24 cellular contexts compared by ENCODE assay signal in the genomic region with DNA sequence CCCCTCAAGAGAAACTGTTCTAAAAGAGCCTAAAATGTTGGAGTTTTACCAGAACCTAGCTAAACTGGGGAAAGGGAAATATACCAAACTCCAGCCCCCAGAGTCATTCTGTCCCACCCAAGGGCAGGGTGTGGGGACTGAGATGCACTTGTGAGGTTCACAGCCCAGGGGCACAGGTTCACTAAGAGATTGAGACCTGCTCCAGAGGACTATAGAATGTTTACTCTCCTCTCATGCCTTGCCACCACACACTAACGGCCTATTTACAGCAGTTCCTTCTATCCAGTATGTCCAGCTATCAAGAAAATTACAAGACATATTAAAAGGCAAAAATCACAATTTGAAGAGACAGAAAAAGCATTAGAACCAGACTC.
DNase-seq lines count a peak whose midpoint lies in the region; ATAC-seq and TF ChIP-seq lines count a peak whose summit lies in the region.
"Had no signal": no experiment of that assay in that cellular context is flagged by ENCODE, and none has a peak within 500 bp of the region (broad histone marks: within the 10 kb centered on the region; RNA-seq: fewer than 3 reads in every experiment).

No MANE protein-coding gene starts in this region.

- ATAC-seq in activated T-helper 17 cell treated with anti-CD3 and anti-CD28 coated beads, Interleukin-2, amount 50 U/mL, for 72 hours (replicated peaks), result peak; percentile 25
- ATAC-seq in heart right ventricle, result no peak
- ATAC-seq: GM12878, HCT116, left lung had no signal

- TF ChIP-seq CTCF in nephron progenitor cell (IDR thresholded peaks at IDR 0.05) (no peak), heart right ventricle (IDR thresholded peaks at IDR 0.05) (no peak)

- peaks cover 33% of the 10 kb centered on the region for H3K4me1 ChIP-seq in CD8-positive, alpha-beta memory T cell (ENCODE audit: insufficient read depth, low read length)
- no peaks in the 10 kb centered on the region for H3K4me1 ChIP-seq in heart right ventricle
- H3K4me1 ChIP-seq: breast epithelium, left lung had no signal

- no peaks in the 10 kb centered on the region for H3K27me3 ChIP-seq in CD8-positive, alpha-beta memory T cell (ENCODE audit: insufficient read depth, low read length, poor library complexity, severe bottlenecking)
- H3K27me3 ChIP-seq in heart right ventricle, result peaks cover 0 to 67% (median 36%) of the 10 kb centered on the region in 7 donors

- no peaks in the 10 kb centered on the region for H3K27me3 Mint-ChIP-seq in activated T-cell treated with anti-CD3 and anti-CD28 coated beads, Interleukin-2, amount 50 U/mL, for 24 hours
- peaks cover 10 to 30% of the 10 kb centered on the region in 2 donors for H3K27me3 Mint-ChIP-seq in CD8-positive, alpha-beta memory T cell
- H3K27me3 Mint-ChIP-seq in activated T-helper 17 cell treated with anti-CD3 and anti-CD28 coated beads, Interleukin-2, amount 50 U/mL, for 72 hours, result no peaks in the 10 kb centered on the region
- peaks cover 15% of the 10 kb centered on the region for H3K27me3 Mint-ChIP-seq in nephron progenitor cell (ENCODE audit: low read depth, poor library complexity)

- intact Hi-C loops in heart right ventricle (cut with DNase I), result no loop called here

- no peaks in the 10 kb centered on the region for H3K9me3 ChIP-seq in CD8-positive, alpha-beta memory T cell (ENCODE audit: low read length)
- no peaks in the 10 kb centered on the region for H3K9me3 ChIP-seq in heart right ventricle
- H3K9me3 ChIP-seq: breast epithelium, left lung, thoracic aorta had no signal

- no peaks in the 10 kb centered on the region for H3K36me3 ChIP-seq in CD8-positive, alpha-beta memory T cell (ENCODE audit: insufficient read depth, low read length)
- H3K36me3 ChIP-seq in heart right ventricle, result no peaks in the 10 kb centered on the region
- H3K36me3 ChIP-seq: breast epithelium, left lung, thoracic aorta had no signal

- peak overlapping the region; percentile 59 for H3K27ac Mint-ChIP-seq in activated T-cell treated with anti-CD3 and anti-CD28 coated beads, Interleukin-2, amount 50 U/mL, for 24 hours
- H3K27ac Mint-ChIP-seq in CD8-positive, alpha-beta memory T cell, result peak overlapping the region in 6 of 8 donors; percentile 13 to 89 (median 54)
- peak overlapping the region; percentile 49 for H3K27ac Mint-ChIP-seq in activated T-helper 17 cell treated with anti-CD3 and anti-CD28 coated beads, Interleukin-2, amount 50 U/mL, for 72 hours
- H3K27ac Mint-ChIP-seq in nephron progenitor cell, result peak overlapping the region; percentile 8
- H3K27ac Mint-ChIP-seq: B cell had no signal

- H3K36me3 Mint-ChIP-seq in activated T-cell treated with anti-CD3 and anti-CD28 coated beads, Interleukin-2, amount 50 U/mL, for 24 hours (ENCODE audit: low read depth), result no peaks in the 10 kb centered on the region
- H3K36me3 Mint-ChIP-seq in CD8-positive, alpha-beta memory T cell, result no peaks in the 10 kb centered on the region
- H3K36me3 Mint-ChIP-seq in activated T-helper 17 cell treated with anti-CD3 and anti-CD28 coated beads, Interleukin-2, amount 50 U/mL, for 72 hours (ENCODE audit: low read depth), result no peaks in the 10 kb centered on the region
- peaks cover 6% of the 10 kb centered on the region for H3K36me3 Mint-ChIP-seq in nephron progenitor cell (ENCODE audit: low read depth)

- 81 to 89% methylated on average over 1 of the region's 1 CpG for WGBS in heart right ventricle, 2 donors

- peak overlapping the region; percentile 28 for H3K4me3 Mint-ChIP-seq in activated T-cell treated with anti-CD3 and anti-CD28 coated beads, Interleukin-2, amount 50 U/mL, for 24 hours
- H3K4me3 Mint-ChIP-seq in CD8-positive, alpha-beta memory T cell, result peak overlapping the region in 5 of 7 donors; percentile 55 to 78 (median 64)
- peak overlapping the region; percentile 68 for H3K4me3 Mint-ChIP-seq in activated T-helper 17 cell treated with anti-CD3 and anti-CD28 coated beads, Interleukin-2, amount 50 U/mL, for 72 hours
- no peak overlapping the region for H3K4me3 Mint-ChIP-seq in nephron progenitor cell
- H3K4me3 Mint-ChIP-seq: B cell had no signal

- no peak for DNase-seq in activated T-cell treated with anti-CD3 and anti-CD28 coated beads, Interleukin-2, amount 50 U/mL, for 24 hours
- DNase-seq in activated T-cell treated with anti-CD3 and anti-CD28 coated beads, Interleukin-2, amount 50 U/mL, for 48 hours, result no peak
- DNase-seq in CD8-positive, alpha-beta memory T cell, result no peak
- DNase-seq in nephron progenitor cell, result no peak
- DNase-seq in heart right ventricle, result no peak
- DNase-seq in OCI-M2 (lab: John Stamatoyannopoulos, UW; ENCODE audit: unreplicated experiment), result no peak
- DNase-seq in DMS53 treated with DMSO at 0.1 percent for 48 hours (lab: John Stamatoyannopoulos, UW; ENCODE audit: unreplicated experiment), result no peak
- DNase-seq: activated CD4-positive, CD25-positive, alpha-beta regulatory T cell; activated effector memory CD4-positive, alpha-beta T cell treated with Interleukin-2 at 50 U/mL for 16 hours; Calu3; EL; KG1; left lung; MM.1S; NCI-H2081; NCI-H226; nucleus accumbens; SIG-M5 had no signal

- CTCF ChIA-PET in CD8-positive, alpha-beta memory T cell (lab: Charles Lee), result interaction anchor here (1.2 to 1.3 kb wide), 2 partner anchors 15 to 56 kb away, joined by 3 to 5 read pairs; no protein-coding TSS in a partner anchor

- no peaks in the 10 kb centered on the region for H3K9me3 Mint-ChIP-seq in activated T-cell treated with anti-CD3 and anti-CD28 coated beads, Interleukin-2, amount 50 U/mL, for 24 hours
- H3K9me3 Mint-ChIP-seq in CD8-positive, alpha-beta memory T cell, result peaks cover 0 to 3% (median 0%) of the 10 kb centered on the region in 5 donors
- no peaks in the 10 kb centered on the region for H3K9me3 Mint-ChIP-seq in activated T-helper 17 cell treated with anti-CD3 and anti-CD28 coated beads, Interleukin-2, amount 50 U/mL, for 72 hours
- H3K9me3 Mint-ChIP-seq in nephron progenitor cell, result peaks cover 9% of the 10 kb centered on the region

- POLR2A ChIA-PET in CD8-positive, alpha-beta memory T cell (lab: Charles Lee), result no interaction called here

- no peak overlapping the region for H3K27ac ChIP-seq in CD8-positive, alpha-beta memory T cell (ENCODE audit: low read depth, low read length)
- H3K27ac ChIP-seq in heart right ventricle, result no peak overlapping the region
- H3K27ac ChIP-seq: breast epithelium, left lung, thoracic aorta had no signal

- H3K4me1 Mint-ChIP-seq in activated T-cell treated with anti-CD3 and anti-CD28 coated beads, Interleukin-2, amount 50 U/mL, for 24 hours (ENCODE audit: low read depth), result peaks cover 65% of the 10 kb centered on the region
- H3K4me1 Mint-ChIP-seq in CD8-positive, alpha-beta memory T cell, result peaks cover 24 to 68% (median 29%) of the 10 kb centered on the region in 3 donors
- H3K4me1 Mint-ChIP-seq in activated T-helper 17 cell treated with anti-CD3 and anti-CD28 coated beads, Interleukin-2, amount 50 U/mL, for 72 hours, result peaks cover 21% of the 10 kb centered on the region
- H3K4me1 Mint-ChIP-seq in nephron progenitor cell, result peaks cover 57% of the 10 kb centered on the region

- peak overlapping the region; percentile 15 for H3K4me3 ChIP-seq in CD8-positive, alpha-beta memory T cell (ENCODE audit: low read length)
- no peak overlapping the region for H3K4me3 ChIP-seq in heart right ventricle
- H3K4me3 ChIP-seq: breast epithelium, GM12878, left lung, thoracic aorta had no signal

Comparison
In these comparisons a context has a peak if more than half of its experiments do, and no peak if none do; other contexts are left out.
1. H3K27ac Mint-ChIP-seq: peak in every context shown above with its lines; median percentile 59 in activated T-cell treated with anti-CD3 and anti-CD28 coated beads, Interleukin-2, amount 50 U/mL, for 24 hours; 54 in CD8-positive, alpha-beta memory T cell; 49 in activated T-helper 17 cell treated with anti-CD3 and anti-CD28 coated beads, Interleukin-2, amount 50 U/mL, for 72 hours; 8 in nephron progenitor cell.